ENCODE assay signal across 8 cellular contexts in the genomic region with DNA sequence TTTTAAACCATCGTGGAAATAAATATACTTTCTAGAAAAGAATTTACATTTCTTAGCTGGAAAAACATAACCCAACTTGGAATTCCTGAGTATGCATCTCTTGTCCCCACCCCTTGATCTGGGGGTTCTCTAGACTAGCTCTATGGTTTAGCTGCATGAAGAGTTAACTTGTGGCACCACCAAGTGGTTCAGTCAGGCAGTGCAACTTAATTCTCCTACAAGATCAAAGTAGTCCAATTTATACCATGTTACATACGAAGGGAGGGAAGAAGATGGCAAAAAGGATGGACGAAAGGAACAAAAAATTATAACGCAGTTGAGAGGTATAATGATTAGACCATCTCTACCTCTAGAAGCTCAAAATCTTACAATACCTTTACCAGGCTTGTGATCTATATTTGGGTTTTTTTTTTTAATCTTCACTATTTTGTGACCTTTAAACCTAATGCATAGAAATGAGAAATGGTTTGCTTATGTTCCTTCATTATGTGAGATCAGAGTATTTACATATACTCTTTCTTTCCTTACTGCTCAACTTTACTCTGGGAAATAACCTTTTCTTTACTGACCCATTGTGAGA. TPM values are rescaled to one million over a fixed set of nuclear protein-coding genes. Genes with fewer than 3 reads are reported as not detected.
DNase-seq lines count a peak whose midpoint lies in the region; ATAC-seq and TF ChIP-seq lines count a peak whose summit lies in the region.

No MANE protein-coding gene starts in this region.

- peak; percentile 65 for ATAC-seq in GM19324 (IDR thresholded peaks at IDR 0.05; ENCODE audit: low FRiP score, unreplicated experiment)

- no peaks in the 10 kb centered on the region for H3K9me3 ChIP-seq in uterus

- no peaks in the 10 kb centered on the region for H3K4me1 ChIP-seq in uterus

- H3K27me3 ChIP-seq in uterus = no peaks in the 10 kb centered on the region

- in situ Hi-C loops in Caki2 (cut with HindIII; ENCODE audit: low pct_unique_long_range_greater_than_20kb, low sequenced_read_pairs) = no loop called here

- no peaks in the 10 kb centered on the region for H3K36me3 ChIP-seq in uterus

- H3K4me3 ChIP-seq in foreskin fibroblast (ENCODE audit: low read depth in 1 of 2, low read length in 2 of 2) (no peak overlapping the region), uterus (no peak overlapping the region)

- intact Hi-C loops in activated T-helper 1 cell treated with anti-CD3 and anti-CD28 coated beads, Interleukin-12 subunit alpha, Interleukin-12 subunit beta, Interleukin-2, Interleukin-4 antibody, amounts not matched to agents 30 ng/mL and 10 ng/mL and 1 ng/mL, durations not matched to agents 14 hours and 24 hours and 36 hours (cut with micrococcal nuclease) = loop anchor here (1.0 to 5.0 kb wide), 6 partner anchors 21 to 433 kb away; no protein-coding TSS in a partner anchor
- intact Hi-C loops in uterus (cut with DNase I; ENCODE audit: low total_unique reads) = no loop called here

- TF ChIP-seq CTCF in foreskin fibroblast (IDR thresholded peaks at IDR 0.05; ENCODE audit: low read depth, low read length) = peak; percentile 81
- TF ChIP-seq CTCF in osteocyte (IDR thresholded peaks at IDR 0.05) = peak; percentile 84
- TF ChIP-seq CTCF in uterus (IDR thresholded peaks at IDR 0.05) = peak; percentile 39 to 61 (median 60)

- no peak overlapping the region for H3K4me3 Mint-ChIP-seq in activated T-helper 1 cell treated with anti-CD3 and anti-CD28 coated beads, Interleukin-12 subunit alpha, Interleukin-12 subunit beta, Interleukin-2, Interleukin-4 antibody, amounts not matched to agents 30 ng/mL and 10 ng/mL and 1 ng/mL, durations not matched to agents 14 hours and 24 hours and 36 hours
- H3K4me3 Mint-ChIP-seq in osteocyte (ENCODE audit: unreplicated experiment) = no peak overlapping the region

- H3K4me1 Mint-ChIP-seq in activated T-helper 1 cell treated with anti-CD3 and anti-CD28 coated beads, Interleukin-12 subunit alpha, Interleukin-12 subunit beta, Interleukin-2, Interleukin-4 antibody, amounts not matched to agents 30 ng/mL and 10 ng/mL and 1 ng/mL, durations not matched to agents 14 hours and 24 hours and 36 hours (ENCODE audit: low read depth) = no peaks in the 10 kb centered on the region
- no peaks in the 10 kb centered on the region for H3K4me1 Mint-ChIP-seq in osteocyte (ENCODE audit: unreplicated experiment)

- DNase-seq in Caki2 (ENCODE audit: low read depth) (peak; percentile 34), HS-27A (ENCODE audit: low read depth) (peak; percentile 51), RKO (ENCODE audit: low spot score) (peak; percentile 75), foreskin fibroblast (peak; percentile 68 to 89), osteocyte (ENCODE audit: extremely low spot score, unreplicated experiment) (no peak), uterus (peak; percentile 31 to 33)
- peak; percentile 33 for DNase-seq in activated T-helper 1 cell treated with anti-CD3 and anti-CD28 coated beads, Interleukin-12 subunit alpha, Interleukin-12 subunit beta, Interleukin-2, Interleukin-4 antibody, amounts not matched to agents 30 ng/mL and 10 ng/mL and 1 ng/mL, durations not matched to agents 14 hours and 24 hours and 36 hours (ENCODE audit: low spot score)

- H3K27ac Mint-ChIP-seq in activated T-helper 1 cell treated with anti-CD3 and anti-CD28 coated beads, Interleukin-12 subunit alpha, Interleukin-12 subunit beta, Interleukin-2, Interleukin-4 antibody, amounts not matched to agents 30 ng/mL and 10 ng/mL and 1 ng/mL, durations not matched to agents 14 hours and 24 hours and 36 hours = no peak overlapping the region
- no peak overlapping the region for H3K27ac Mint-ChIP-seq in osteocyte (ENCODE audit: unreplicated experiment)

- peaks cover 5% of the 10 kb centered on the region for H3K36me3 Mint-ChIP-seq in activated T-helper 1 cell treated with anti-CD3 and anti-CD28 coated beads, Interleukin-12 subunit alpha, Interleukin-12 subunit beta, Interleukin-2, Interleukin-4 antibody, amounts not matched to agents 30 ng/mL and 10 ng/mL and 1 ng/mL, durations not matched to agents 14 hours and 24 hours and 36 hours (ENCODE audit: low read depth)
- peaks cover 4% of the 10 kb centered on the region for H3K36me3 Mint-ChIP-seq in osteocyte (ENCODE audit: unreplicated experiment)

- TF ChIP-seq POLR2A in uterus (IDR thresholded peaks at IDR 0.05) = no peak

- H3K27me3 Mint-ChIP-seq in activated T-helper 1 cell treated with anti-CD3 and anti-CD28 coated beads, Interleukin-12 subunit alpha, Interleukin-12 subunit beta, Interleukin-2, Interleukin-4 antibody, amounts not matched to agents 30 ng/mL and 10 ng/mL and 1 ng/mL, durations not matched to agents 14 hours and 24 hours and 36 hours (ENCODE audit: insufficient read depth) = no peaks in the 10 kb centered on the region
- no peaks in the 10 kb centered on the region for H3K27me3 Mint-ChIP-seq in osteocyte (ENCODE audit: unreplicated experiment)

- no peak overlapping the region for H3K27ac ChIP-seq in uterus

- no peaks in the 10 kb centered on the region for H3K9me3 Mint-ChIP-seq in activated T-helper 1 cell treated with anti-CD3 and anti-CD28 coated beads, Interleukin-12 subunit alpha, Interleukin-12 subunit beta, Interleukin-2, Interleukin-4 antibody, amounts not matched to agents 30 ng/mL and 10 ng/mL and 1 ng/mL, durations not matched to agents 14 hours and 24 hours and 36 hours
- no peaks in the 10 kb centered on the region for H3K9me3 Mint-ChIP-seq in osteocyte (ENCODE audit: unreplicated experiment)

RNA-seq across cellular contexts. Expression of gene ALKBH3, which starts 28.5 kb away (rescaled TPM):
- 43.1 and 105 TPM in 2 replicates for total RNA-seq in Caki2 (2014; rRNA removed; shearing (Covaris generic); ENCODE audit: low replicate concordance)
- total RNA-seq in activated T-helper 1 cell treated with anti-CD3 and anti-CD28 coated beads, Interleukin-12 subunit alpha, Interleukin-12 subunit beta, Interleukin-2, Interleukin-4 antibody, amounts not matched to agents 30 ng/mL and 10 ng/mL and 1 ng/mL, durations not matched to agents 14 hours and 24 hours and 36 hours = 32.7 and 38.1 TPM in 2 replicates
- 32.4 and 39.6 TPM in 2 replicates for total RNA-seq in osteocyte
- 10 to 100 TPM; 39.6 to 75.3 (median 55.7) TPM for total RNA-seq in uterus
